Comparison of ENCODE assay signal across 16 cellular contexts in genomic region chr10:61612009-61612408, GRCh38. TPM values are rescaled to one million over a fixed set of nuclear protein-coding genes. Genes with fewer than 3 reads are reported as not detected.
"Had no signal": no experiment of that assay in that cellular context is flagged by ENCODE, and none has a peak within 500 bp of the region (broad histone marks: within the 10 kb centered on the region; RNA-seq: fewer than 3 reads in every experiment).

No MANE protein-coding gene starts in this region.

- H3K4me1 Mint-ChIP-seq: activated CD8-positive, alpha-beta memory T cell treated with anti-CD3 and anti-CD28 coated beads, Interleukin-2, amount 10 ng/mL, durations not matched to agents 7 days and 5 days; activated naive CD8-positive, alpha-beta T cell treated with anti-CD3 and anti-CD28 coated beads, Interleukin-2, amount 50 U/mL, for 24 hours; stimulated activated naive B cell treated with anti-CD40 and anti-IgM and Interleukin-4, amounts not matched to agents 10 μg/mL and 1 μg/mL and 100 μg/mL, for 72 hours had no signal

- H3K27ac ChIP-seq: ascending aorta, pancreas, skin epidermis had no signal

- H3K9me3 ChIP-seq: ascending aorta, pancreas had no signal

- H3K4me3 Mint-ChIP-seq: activated CD4-positive, alpha-beta memory T cell treated with anti-CD3 and anti-CD28 coated beads for 36 hours; activated CD8-positive, alpha-beta memory T cell treated with anti-CD3 and anti-CD28 coated beads, Interleukin-2, amount 10 ng/mL, durations not matched to agents 7 days and 5 days; activated naive CD4-positive, alpha-beta T cell treated with anti-CD3 and anti-CD28 coated beads for 36 hours; activated naive CD8-positive, alpha-beta T cell treated with anti-CD3 and anti-CD28 coated beads, Interleukin-2, amount 50 U/mL, for 24 hours; stimulated activated naive B cell treated with anti-CD40 and anti-IgM and Interleukin-4, amounts not matched to agents 10 μg/mL and 1 μg/mL and 100 μg/mL, for 72 hours had no signal

- H3K4me3 ChIP-seq: ascending aorta, lung, pancreas, skin epidermis had no signal

- H3K27ac Mint-ChIP-seq: activated CD4-positive, alpha-beta memory T cell treated with anti-CD3 and anti-CD28 coated beads for 36 hours; activated CD8-positive, alpha-beta memory T cell treated with anti-CD3 and anti-CD28 coated beads, Interleukin-2, amount 10 ng/mL, durations not matched to agents 7 days and 5 days; activated naive CD4-positive, alpha-beta T cell treated with anti-CD3 and anti-CD28 coated beads for 36 hours; activated naive CD8-positive, alpha-beta T cell treated with anti-CD3 and anti-CD28 coated beads, Interleukin-2, amount 50 U/mL, for 24 hours; activated T-helper 2 cell treated with anti-CD3 and anti-CD28 coated beads, Interferon-gamma antibody, Interleukin-2, Interleukin-4, amounts not matched to agents 10 μg/mL and 5 μg/mL and 100 μg/mL, durations not matched to agents 14 hours and 24 hours and 36 hours; stimulated activated naive B cell treated with anti-CD40 and anti-IgM and Interleukin-4, amounts not matched to agents 10 μg/mL and 1 μg/mL and 100 μg/mL, for 72 hours had no signal

- H3K27me3 Mint-ChIP-seq: activated naive CD8-positive, alpha-beta T cell treated with anti-CD3 and anti-CD28 coated beads, Interleukin-2, amount 50 U/mL, for 24 hours had no signal

- H3K4me1 ChIP-seq: ascending aorta, pancreas had no signal

- H3K9me3 Mint-ChIP-seq: activated CD4-positive, alpha-beta memory T cell treated with anti-CD3 and anti-CD28 coated beads for 36 hours; activated naive CD4-positive, alpha-beta T cell treated with anti-CD3 and anti-CD28 coated beads for 36 hours; activated naive CD8-positive, alpha-beta T cell treated with anti-CD3 and anti-CD28 coated beads, Interleukin-2, amount 50 U/mL, for 24 hours; activated T-helper 2 cell treated with anti-CD3 and anti-CD28 coated beads, Interferon-gamma antibody, Interleukin-2, Interleukin-4, amounts not matched to agents 10 μg/mL and 5 μg/mL and 100 μg/mL, durations not matched to agents 14 hours and 24 hours and 36 hours; stimulated activated naive B cell treated with anti-CD40 and anti-IgM and Interleukin-4, amounts not matched to agents 10 μg/mL and 1 μg/mL and 100 μg/mL, for 72 hours had no signal

- H3K36me3 Mint-ChIP-seq: activated CD4-positive, alpha-beta memory T cell treated with anti-CD3 and anti-CD28 coated beads for 36 hours; activated CD8-positive, alpha-beta memory T cell treated with anti-CD3 and anti-CD28 coated beads, Interleukin-2, amount 10 ng/mL, durations not matched to agents 7 days and 5 days; stimulated activated naive B cell treated with anti-CD40 and anti-IgM and Interleukin-4, amounts not matched to agents 10 μg/mL and 1 μg/mL and 100 μg/mL, for 72 hours had no signal

- DNase-seq: activated CD4-positive, alpha-beta memory T cell treated with anti-CD3 and anti-CD28 coated beads for 36 hours; activated CD8-positive, alpha-beta memory T cell treated with anti-CD3 and anti-CD28 coated beads, Interleukin-2, amount 10 ng/mL, durations not matched to agents 7 days and 5 days; activated naive CD4-positive, alpha-beta T cell treated with anti-CD3 and anti-CD28 coated beads for 36 hours; activated naive CD8-positive, alpha-beta T cell treated with anti-CD3 and anti-CD28 coated beads, Interleukin-2, amount 50 U/mL, for 24 hours; activated T-cell treated with anti-CD3 and anti-CD28 coated beads, Interleukin-2, amount 50 U/mL, for 1 hour; stimulated activated CD4-positive, alpha-beta T cell treated with anti-CD3 and anti-CD28 coated beads, Interleukin-15, amount 100 ng/mL, for 24 hours; stimulated activated CD4-positive, alpha-beta T cell treated with anti-CD3 and anti-CD28 coated beads, Interleukin-4, amount 100 ng/mL, for 1 hour; stimulated activated naive B cell treated with anti-CD40 and anti-IgM and Interleukin-4, amounts not matched to agents 10 μg/mL and 1 μg/mL and 100 μg/mL, for 72 hours; trophoblast cell had no signal

- ATAC-seq: activated CD8-positive, alpha-beta memory T cell treated with anti-CD3 and anti-CD28 coated beads, Interleukin-2, amount 10 ng/mL, durations not matched to agents 7 days and 5 days; activated naive CD8-positive, alpha-beta T cell treated with anti-CD3 and anti-CD28 coated beads, Interleukin-2, amount 50 U/mL, for 24 hours; pancreas; stimulated activated naive B cell treated with anti-CD40 and anti-IgM and Interleukin-4, amounts not matched to agents 10 μg/mL and 1 μg/mL and 100 μg/mL, for 72 hours had no signal

- H3K36me3 ChIP-seq: ascending aorta, pancreas had no signal

- H3K27me3 ChIP-seq: ascending aorta, pancreas had no signal

RNA-seq across cellular contexts. Expression of gene CABCOCO1, which starts 50.7 kb away (rescaled TPM):
- total RNA-seq: activated CD4-positive, alpha-beta memory T cell treated with anti-CD3 and anti-CD28 coated beads for 36 hours; activated CD8-positive, alpha-beta memory T cell treated with anti-CD3 and anti-CD28 coated beads, Interleukin-2, amount 10 ng/mL, durations not matched to agents 7 days and 5 days; activated naive CD4-positive, alpha-beta T cell treated with anti-CD3 and anti-CD28 coated beads for 36 hours; activated T-helper 2 cell treated with anti-CD3 and anti-CD28 coated beads, Interferon-gamma antibody, Interleukin-2, Interleukin-4, amounts not matched to agents 10 μg/mL and 5 μg/mL and 100 μg/mL, durations not matched to agents 14 hours and 24 hours and 36 hours; ascending aorta; bronchial epithelial cell; dermis microvascular lymphatic vessel endothelial cell had no signal
